In the genomic region with DNA sequence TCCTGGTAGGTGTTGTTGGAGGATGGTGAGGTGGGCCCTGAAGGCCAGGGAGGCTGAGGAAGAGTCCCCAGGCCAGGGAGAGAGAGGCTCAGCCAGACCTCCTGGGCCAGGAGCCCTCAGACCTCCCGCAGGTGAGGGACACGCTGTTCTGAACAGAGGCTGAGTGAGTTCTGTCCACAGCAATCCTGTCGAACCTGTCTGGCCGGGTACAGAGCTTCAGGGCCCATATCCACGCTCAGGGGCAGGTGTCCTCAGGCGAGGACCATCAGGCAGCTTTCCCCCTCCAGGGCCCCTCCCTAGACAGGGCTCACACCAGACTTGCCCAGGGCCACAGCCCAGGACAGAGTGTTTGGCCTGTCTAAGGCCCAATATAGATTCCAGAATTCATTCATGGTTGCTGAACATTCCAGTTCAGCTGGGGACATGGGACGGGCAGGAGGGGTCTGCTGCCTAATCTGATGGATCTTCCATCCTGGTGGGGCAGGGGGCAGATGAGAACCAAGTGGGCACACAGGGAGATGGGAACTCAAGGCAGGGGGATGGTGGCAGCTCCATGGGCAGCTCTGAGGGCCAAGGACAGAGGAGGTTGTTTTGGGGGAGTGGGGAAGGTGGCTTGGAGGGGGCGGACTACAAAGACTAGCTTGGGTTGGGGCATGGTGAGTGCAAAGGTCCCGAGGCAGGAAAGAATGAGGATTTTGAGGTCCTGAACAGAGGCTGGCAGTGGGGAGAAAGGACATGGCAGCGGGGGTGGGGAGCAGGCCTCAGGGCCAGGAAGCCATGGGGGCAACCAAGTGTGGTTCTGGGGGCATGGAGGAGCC, we compare ENCODE assay signal across 2 cellular contexts.
TF ChIP-seq lines count a peak whose summit lies in the region.

No MANE protein-coding gene starts in this region.

TF ChIP-seq in WTC11, 78 proteins besides CTCF, POLR2A, EP300 and RAD21:
- TF ChIP-seq MAX (CRISPR knock-in tag; IDR thresholded peaks at IDR 0.05) (no peak), ZMAT4 (CRISPR knock-in tag; IDR thresholded peaks at IDR 0.05) (no peak), STAT6 (CRISPR knock-in tag; conservative IDR thresholded peaks at IDR 0.05; ENCODE audit: low read depth) (no peak), RORB (CRISPR knock-in tag; IDR thresholded peaks at IDR 0.05) (no peak), CBFB (CRISPR knock-in tag; IDR thresholded peaks at IDR 0.05; ENCODE audit: low read depth) (no peak), FOXP4 (CRISPR knock-in tag; IDR thresholded peaks at IDR 0.05) (no peak), JUN (CRISPR knock-in tag; IDR thresholded peaks at IDR 0.05) (no peak), MLX (CRISPR knock-in tag; IDR thresholded peaks at IDR 0.05) (no peak)

TF ChIP-seq in HepG2, 621 proteins besides CTCF, POLR2A, EP300 and RAD21:
- TF ChIP-seq, protein P1, sequence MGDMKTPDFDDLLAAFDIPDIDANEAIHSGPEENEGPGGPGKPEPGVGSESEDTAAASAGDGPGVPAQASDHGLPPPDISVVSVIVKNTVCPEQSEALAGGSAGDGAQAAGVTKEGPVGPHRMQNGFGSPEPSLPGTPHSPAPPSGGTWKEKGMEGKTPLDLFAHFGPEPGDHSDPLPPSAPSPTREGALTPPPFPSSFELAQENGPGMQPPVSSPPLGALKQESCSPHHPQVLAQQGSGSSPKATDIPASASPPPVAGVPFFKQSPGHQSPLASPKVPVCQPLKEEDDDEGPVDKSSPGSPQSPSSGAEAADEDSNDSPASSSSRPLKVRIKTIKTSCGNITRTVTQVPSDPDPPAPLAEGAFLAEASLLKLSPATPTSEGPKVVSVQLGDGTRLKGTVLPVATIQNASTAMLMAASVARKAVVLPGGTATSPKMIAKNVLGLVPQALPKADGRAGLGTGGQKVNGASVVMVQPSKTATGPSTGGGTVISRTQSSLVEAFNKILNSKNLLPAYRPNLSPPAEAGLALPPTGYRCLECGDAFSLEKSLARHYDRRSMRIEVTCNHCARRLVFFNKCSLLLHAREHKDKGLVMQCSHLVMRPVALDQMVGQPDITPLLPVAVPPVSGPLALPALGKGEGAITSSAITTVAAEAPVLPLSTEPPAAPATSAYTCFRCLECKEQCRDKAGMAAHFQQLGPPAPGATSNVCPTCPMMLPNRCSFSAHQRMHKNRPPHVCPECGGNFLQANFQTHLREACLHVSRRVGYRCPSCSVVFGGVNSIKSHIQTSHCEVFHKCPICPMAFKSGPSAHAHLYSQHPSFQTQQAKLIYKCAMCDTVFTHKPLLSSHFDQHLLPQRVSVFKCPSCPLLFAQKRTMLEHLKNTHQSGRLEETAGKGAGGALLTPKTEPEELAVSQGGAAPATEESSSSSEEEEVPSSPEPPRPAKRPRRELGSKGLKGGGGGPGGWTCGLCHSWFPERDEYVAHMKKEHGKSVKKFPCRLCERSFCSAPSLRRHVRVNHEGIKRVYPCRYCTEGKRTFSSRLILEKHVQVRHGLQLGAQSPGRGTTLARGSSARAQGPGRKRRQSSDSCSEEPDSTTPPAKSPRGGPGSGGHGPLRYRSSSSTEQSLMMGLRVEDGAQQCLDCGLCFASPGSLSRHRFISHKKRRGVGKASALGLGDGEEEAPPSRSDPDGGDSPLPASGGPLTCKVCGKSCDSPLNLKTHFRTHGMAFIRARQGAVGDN (CRISPR knock-in tag; IDR thresholded peaks at IDR 0.05) = 0 out of 2 replicates have a peak, but pooled peaks have one; percentile 22
- TF ChIP-seq, protein P2, sequence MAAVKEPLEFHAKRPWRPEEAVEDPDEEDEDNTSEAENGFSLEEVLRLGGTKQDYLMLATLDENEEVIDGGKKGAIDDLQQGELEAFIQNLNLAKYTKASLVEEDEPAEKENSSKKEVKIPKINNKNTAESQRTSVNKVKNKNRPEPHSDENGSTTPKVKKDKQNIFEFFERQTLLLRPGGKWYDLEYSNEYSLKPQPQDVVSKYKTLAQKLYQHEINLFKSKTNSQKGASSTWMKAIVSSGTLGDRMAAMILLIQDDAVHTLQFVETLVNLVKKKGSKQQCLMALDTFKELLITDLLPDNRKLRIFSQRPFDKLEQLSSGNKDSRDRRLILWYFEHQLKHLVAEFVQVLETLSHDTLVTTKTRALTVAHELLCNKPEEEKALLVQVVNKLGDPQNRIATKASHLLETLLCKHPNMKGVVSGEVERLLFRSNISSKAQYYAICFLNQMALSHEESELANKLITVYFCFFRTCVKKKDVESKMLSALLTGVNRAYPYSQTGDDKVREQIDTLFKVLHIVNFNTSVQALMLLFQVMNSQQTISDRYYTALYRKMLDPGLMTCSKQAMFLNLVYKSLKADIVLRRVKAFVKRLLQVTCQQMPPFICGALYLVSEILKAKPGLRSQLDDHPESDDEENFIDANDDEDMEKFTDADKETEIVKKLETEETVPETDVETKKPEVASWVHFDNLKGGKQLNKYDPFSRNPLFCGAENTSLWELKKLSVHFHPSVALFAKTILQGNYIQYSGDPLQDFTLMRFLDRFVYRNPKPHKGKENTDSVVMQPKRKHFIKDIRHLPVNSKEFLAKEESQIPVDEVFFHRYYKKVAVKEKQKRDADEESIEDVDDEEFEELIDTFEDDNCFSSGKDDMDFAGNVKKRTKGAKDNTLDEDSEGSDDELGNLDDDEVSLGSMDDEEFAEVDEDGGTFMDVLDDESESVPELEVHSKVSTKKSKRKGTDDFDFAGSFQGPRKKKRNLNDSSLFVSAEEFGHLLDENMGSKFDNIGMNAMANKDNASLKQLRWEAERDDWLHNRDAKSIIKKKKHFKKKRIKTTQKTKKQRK (IDR thresholded peaks at IDR 0.05; ENCODE audit: low read length) = no peak
TF ChIP-seq in HepG2: peak in this region for 1.
